Comparison of ENCODE assay signal across 8 cellular contexts in the genomic region with DNA sequence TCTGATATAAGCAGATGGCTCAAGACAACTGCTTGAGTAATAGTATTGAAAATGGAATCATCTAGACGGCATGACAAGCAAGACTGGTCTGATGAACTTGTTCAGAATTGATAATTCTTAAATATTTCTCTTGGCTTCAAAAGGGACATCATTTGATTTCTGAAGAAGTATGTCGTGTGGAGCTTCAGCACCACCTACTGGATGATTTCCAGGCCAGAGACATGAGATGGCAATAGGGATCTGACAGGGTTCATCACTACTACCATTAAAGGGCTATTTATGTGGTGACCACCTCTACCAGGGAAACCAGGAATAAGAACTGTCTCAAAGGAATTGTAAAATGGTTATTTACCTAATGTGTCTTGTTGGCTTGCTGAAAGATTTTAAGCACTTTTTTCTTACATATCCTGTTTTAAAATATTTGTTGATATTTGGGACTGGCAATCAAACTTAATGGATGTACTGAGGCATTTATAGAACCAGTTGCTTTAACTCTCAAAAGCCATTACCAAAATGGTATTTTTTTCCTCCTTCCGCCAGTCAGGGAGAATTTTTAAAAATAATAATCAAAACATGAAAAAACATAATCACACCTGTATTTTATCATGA.
DNase-seq lines count a peak whose midpoint lies in the region; ATAC-seq and TF ChIP-seq lines count a peak whose summit lies in the region.

No MANE protein-coding gene starts in this region.

- CTCF ChIA-PET in activated B cell treated with CpG ODN at 0.5 μM for 24 hours (lab: Charles Lee) = interaction anchor here (1.0 to 5.0 kb wide), 6 partner anchors 348 to 1855 kb away, joined by 3 to 54 read pairs (median 4); no protein-coding TSS in a partner anchor

- no peak overlapping the region for H3K4me3 Mint-ChIP-seq in activated B cell treated with CpG ODN at 0.5 μM for 24 hours

- no peak overlapping the region for H3K27ac Mint-ChIP-seq in activated B cell treated with CpG ODN at 0.5 μM for 24 hours

- H3K27me3 Mint-ChIP-seq in activated B cell treated with CpG ODN at 0.5 μM for 24 hours = no peaks in the 10 kb centered on the region

- ATAC-seq in activated B cell treated with CpG ODN at 0.5 μM for 24 hours (ENCODE audit: low read depth) = peak; percentile 65
- peak; percentile 84 for ATAC-seq in left lobe of liver
- ATAC-seq in GM18870 (IDR thresholded peaks at IDR 0.05; ENCODE audit: unreplicated experiment) = no peak

- peak; percentile 47 for DNase-seq in AG20443 (ENCODE audit: low spot score)
- DNase-seq in GM19238 (ENCODE audit: insufficient read length, low spot score) = peak; percentile 1
- peak; percentile 57 for DNase-seq in NCI-H1694 treated with DMSO at 0.1 percent for 48 hours (lab: John Stamatoyannopoulos, UW)
- peak; percentile 16 for DNase-seq in activated B cell treated with CpG ODN at 0.5 μM for 24 hours
- peak; percentile 74 for DNase-seq in cerebellar cortex (ENCODE audit: low spot score)
- DNase-seq in left lobe of liver (ENCODE audit: low spot score) = no peak
- DNase-seq in stimulated activated CD4-positive, alpha-beta T cell treated with anti-CD3 and anti-CD28 coated beads, TNF-alpha, amount 100 ng/mL, for 4 hours (ENCODE audit: low read depth in 3 of 3) = peak; percentile 8 to 16 (median 9)

- no peaks in the 10 kb centered on the region for H3K9me3 Mint-ChIP-seq in activated B cell treated with CpG ODN at 0.5 μM for 24 hours

- no peak for TF ChIP-seq CTCF in activated B cell treated with CpG ODN at 0.5 μM for 24 hours (IDR thresholded peaks at IDR 0.05)

- intact Hi-C loops in activated B cell treated with CpG ODN at 0.5 μM for 24 hours (cut with micrococcal nuclease) = loop anchor here (1.0 to 10.0 kb wide), 9 partner anchors 36 to 1853 kb away; no protein-coding TSS in a partner anchor

- no peaks in the 10 kb centered on the region for H3K36me3 Mint-ChIP-seq in activated B cell treated with CpG ODN at 0.5 μM for 24 hours (ENCODE audit: low read depth)

- POLR2A ChIA-PET in activated B cell treated with CpG ODN at 0.5 μM for 24 hours (lab: Charles Lee) = no interaction called here

- no peaks in the 10 kb centered on the region for H3K4me1 Mint-ChIP-seq in activated B cell treated with CpG ODN at 0.5 μM for 24 hours
